1 cellular context compared by ENCODE assay signal in genomic region chr12:106855221-106855758, GRCh38.
TF ChIP-seq lines count a peak whose summit lies in the region.

No MANE protein-coding gene starts in this region.

TF ChIP-seq in HepG2, 621 proteins besides CTCF, POLR2A, EP300 and RAD21 (continued from another document and continues in another):
- TF ChIP-seq SSRP1 (CRISPR knock-in tag; IDR thresholded peaks at IDR 0.05) (no peak), HNF1A (IDR thresholded peaks at IDR 0.05; ENCODE audit: low read depth) (peak; percentile 67), HNF1A (CRISPR knock-in tag; IDR thresholded peaks at IDR 0.05; ENCODE audit: borderline replicate concordance) (peak; percentile 43; the same call in 1 of the 2 replicates), PPARG (CRISPR knock-in tag; conservative IDR thresholded peaks at IDR 0.05) (peak; percentile 70), ZKSCAN5 (CRISPR knock-in tag; IDR thresholded peaks at IDR 0.05) (no peak), ZNF775 (CRISPR knock-in tag; IDR thresholded peaks at IDR 0.05; ENCODE audit: borderline replicate concordance) (no peak), MBD4 (IDR thresholded peaks at IDR 0.05; ENCODE audit: borderline replicate concordance, low read length) (0 out of 2 replicates have a peak, but pooled peaks have one; percentile 26), IRF9 (CRISPR knock-in tag; IDR thresholded peaks at IDR 0.05; ENCODE audit: borderline replicate concordance) (no peak), NCOR1 (IDR thresholded peaks at IDR 0.05; ENCODE audit: borderline replicate concordance, low read length) (peak; percentile 93), GPBP1L1 (CRISPR knock-in tag; IDR thresholded peaks at IDR 0.05) (no peak), RNF2 (conservative IDR thresholded peaks at IDR 0.05; ENCODE audit: low read depth) (no peak), NFAT5 (CRISPR knock-in tag; IDR thresholded peaks at IDR 0.05) (no peak), CAMTA2 (CRISPR knock-in tag; IDR thresholded peaks at IDR 0.05; ENCODE audit: borderline replicate concordance) (no peak), ISX (CRISPR knock-in tag; conservative IDR thresholded peaks at IDR 0.05) (no peak), KLF9 (CRISPR knock-in tag; IDR thresholded peaks at IDR 0.05; ENCODE audit: low read depth) (no peak), SRSF4 (IDR thresholded peaks at IDR 0.05; ENCODE audit: low read depth, low read length, poor library complexity, severe bottlenecking) (no peak), ZNF121 (CRISPR knock-in tag; IDR thresholded peaks at IDR 0.05) (no peak), FOXK1 (CRISPR knock-in tag; IDR thresholded peaks at IDR 0.05; ENCODE audit: borderline replicate concordance, low read depth) (peak; percentile 72; the same call in 1 of the 2 replicates), HIVEP1 (CRISPR knock-in tag; IDR thresholded peaks at IDR 0.05) (no peak), NAIF1 (CRISPR knock-in tag; IDR thresholded peaks at IDR 0.05; ENCODE audit: borderline replicate concordance) (0 out of 2 replicates have a peak, but pooled peaks have one; percentile 19), SMAD1 (CRISPR knock-in tag; IDR thresholded peaks at IDR 0.05; ENCODE audit: borderline replicate concordance, low read depth) (no peak), ZNF780A (CRISPR knock-in tag; IDR thresholded peaks at IDR 0.05) (no peak), SIX1 (CRISPR knock-in tag; IDR thresholded peaks at IDR 0.05; ENCODE audit: borderline replicate concordance) (0 out of 2 replicates have a peak, but pooled peaks have one; percentile 17), EEA1 (CRISPR knock-in tag; IDR thresholded peaks at IDR 0.05; ENCODE audit: borderline replicate concordance) (no peak), MAZ (IDR thresholded peaks at IDR 0.05; ENCODE audit: borderline replicate concordance, low read depth, low read length) (no peak), MAZ (CRISPR knock-in tag; IDR thresholded peaks at IDR 0.05; ENCODE audit: low read depth) (no peak), ZNF362 (CRISPR knock-in tag; IDR thresholded peaks at IDR 0.05; ENCODE audit: borderline replicate concordance) (no peak; the same call in 1 of the 2 replicates), ZNF260 (CRISPR knock-in tag; IDR thresholded peaks at IDR 0.05; ENCODE audit: borderline replicate concordance, low read depth) (no peak), SP2 (CRISPR knock-in tag; IDR thresholded peaks at IDR 0.05) (no peak), ZNF513 (CRISPR knock-in tag; conservative IDR thresholded peaks at IDR 0.05) (no peak), KAT7 (CRISPR knock-in tag; IDR thresholded peaks at IDR 0.05; ENCODE audit: borderline replicate concordance) (no peak), ZNF607 (CRISPR knock-in tag; IDR thresholded peaks at IDR 0.05; ENCODE audit: borderline replicate concordance) (no peak), HNF4A (CRISPR knock-in tag; IDR thresholded peaks at IDR 0.05) (peak; percentile 96), SRSF9 (IDR thresholded peaks at IDR 0.05; ENCODE audit: borderline replicate concordance, insufficient read depth, low read depth, low read length, poor library complexity, severe bottlenecking) (no peak), ZSCAN21 (CRISPR knock-in tag; IDR thresholded peaks at IDR 0.05; ENCODE audit: borderline replicate concordance) (no peak), SATB2 (CRISPR knock-in tag; IDR thresholded peaks at IDR 0.05) (0 out of 2 replicates have a peak, but pooled peaks have one; percentile 27), PAXIP1 (CRISPR knock-in tag; conservative IDR thresholded peaks at IDR 0.05) (peak; percentile 99), ARNT2 (CRISPR knock-in tag; IDR thresholded peaks at IDR 0.05; ENCODE audit: low read depth) (no peak), DR1 (CRISPR knock-in tag; IDR thresholded peaks at IDR 0.05) (no peak), ZNF7 (CRISPR knock-in tag; IDR thresholded peaks at IDR 0.05) (peak; percentile 90), GTF2F1 (IDR thresholded peaks at IDR 0.05; ENCODE audit: low read length) (no peak), ZNF749 (CRISPR knock-in tag; IDR thresholded peaks at IDR 0.05; ENCODE audit: borderline replicate concordance) (no peak), ZNF761 (CRISPR knock-in tag; conservative IDR thresholded peaks at IDR 0.05) (peak; percentile 75; the same call in 1 of the 2 replicates), RORA (CRISPR knock-in tag; IDR thresholded peaks at IDR 0.05) (no peak)
